In genomic region chrX:48886586-48886985, GRCh38 we compare ENCODE assay signal across 2 cellular contexts. TPM values are rescaled to one million over a fixed set of nuclear protein-coding genes. Genes with fewer than 3 reads are reported as not detected.
"Had no signal": no experiment of that assay in that cellular context is flagged by ENCODE, and none has a peak within 500 bp of the region (broad histone marks: within the 10 kb centered on the region; RNA-seq: fewer than 3 reads in every experiment).

No MANE protein-coding gene starts in this region.

RNA-seq across cellular contexts. Expression of gene PCSK1N, which starts 51.2 kb away (rescaled TPM):
- total RNA-seq: activated B cell treated with CpG ODN at 0.5 μM for 24 hours; activated CD8-positive, alpha-beta T cell treated with anti-CD3 and anti-CD28 coated beads, Interleukin-2, amount 10 ng/mL, durations not matched to agents 7 days and 5 days had no signal
